10 cellular contexts compared by ENCODE assay signal in the genomic region with DNA sequence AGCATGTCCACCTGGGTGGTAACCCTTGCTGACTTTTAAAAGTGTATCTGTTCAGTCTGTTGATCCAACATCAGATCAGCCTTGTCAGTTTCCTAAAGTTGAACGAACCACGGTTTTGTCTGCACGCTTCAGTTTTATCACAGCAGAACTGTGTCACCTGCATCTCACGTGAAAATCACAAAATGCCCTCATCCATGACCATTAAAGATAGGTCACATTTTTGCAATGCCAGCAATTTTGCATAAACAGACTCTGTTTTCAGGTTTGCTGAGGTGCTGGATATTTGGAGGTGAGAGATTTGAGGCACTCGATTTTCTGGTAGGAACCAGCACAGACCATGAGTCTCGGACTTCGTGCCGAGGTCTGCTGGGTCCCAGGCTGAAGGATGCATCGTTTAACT. TPM values are rescaled to one million over a fixed set of nuclear protein-coding genes. Genes with fewer than 3 reads are reported as not detected.
DNase-seq lines count a peak whose midpoint lies in the region; ATAC-seq and TF ChIP-seq lines count a peak whose summit lies in the region.
"Had no signal": no experiment of that assay in that cellular context is flagged by ENCODE, and none has a peak within 500 bp of the region (broad histone marks: within the 10 kb centered on the region; RNA-seq: fewer than 3 reads in every experiment).

No MANE protein-coding gene starts in this region.

- ATAC-seq in activated naive CD4-positive, alpha-beta T cell treated with anti-CD3 and anti-CD28 coated beads, Interleukin-2, amount 50 U/mL, for 72 hours: no peak
- ATAC-seq in memory B cell (ENCODE audit: low read depth) (peak; percentile 11), HG03432 (IDR thresholded peaks at IDR 0.05; ENCODE audit: unreplicated experiment) (no peak), HG02759 (IDR thresholded peaks at IDR 0.05; ENCODE audit: unreplicated experiment) (no peak)

- peaks cover 0 to 77% (median 63%) of the 10 kb centered on the region in 4 donors for H3K4me1 ChIP-seq in tibial nerve

- H3K9me3 ChIP-seq in tibial nerve: no peaks in the 10 kb centered on the region

- H3K27me3 ChIP-seq in tibial nerve: no peaks in the 10 kb centered on the region

- TF ChIP-seq POLR2A in tibial nerve (IDR thresholded peaks at IDR 0.05): no peak

- H3K27me3 Mint-ChIP-seq in activated naive CD4-positive, alpha-beta T cell treated with anti-CD3 and anti-CD28 coated beads, Interleukin-2, amount 10 ng/mL, durations not matched to agents 7 days and 5 days: peaks cover 64% of the 10 kb centered on the region
- peaks cover 15% of the 10 kb centered on the region for H3K27me3 Mint-ChIP-seq in activated naive CD8-positive, alpha-beta T cell treated with anti-CD3 and anti-CD28 coated beads for 36 hours
- no peaks in the 10 kb centered on the region for H3K27me3 Mint-ChIP-seq in memory B cell

- no peak for TF ChIP-seq EP300 in tibial nerve (IDR thresholded peaks at IDR 0.05)

- CTCF ChIA-PET in activated naive CD4-positive, alpha-beta T cell treated with anti-CD3 and anti-CD28 coated beads, Interleukin-2, amount 10 ng/mL, durations not matched to agents 7 days and 5 days (lab: Charles Lee): no interaction called here

- H3K4me1 Mint-ChIP-seq in activated naive CD4-positive, alpha-beta T cell treated with anti-CD3 and anti-CD28 coated beads, Interleukin-2, amount 10 ng/mL, durations not matched to agents 7 days and 5 days: peaks cover 20% of the 10 kb centered on the region
- peaks cover 28% of the 10 kb centered on the region for H3K4me1 Mint-ChIP-seq in activated naive CD8-positive, alpha-beta T cell treated with anti-CD3 and anti-CD28 coated beads for 36 hours
- H3K4me1 Mint-ChIP-seq in memory B cell: peaks cover 23% of the 10 kb centered on the region

- TF ChIP-seq CTCF in tibial nerve (IDR thresholded peaks at IDR 0.05): no peak

- 73 to 87% methylated on average over 9 of the region's 9 CpGs for WGBS in tibial nerve, 2 donors

- peak overlapping the region in 3 of 4 donors; percentile 11 to 96 (median 79) for H3K4me3 ChIP-seq in tibial nerve

- no peaks in the 10 kb centered on the region for H3K36me3 Mint-ChIP-seq in activated naive CD4-positive, alpha-beta T cell treated with anti-CD3 and anti-CD28 coated beads, Interleukin-2, amount 10 ng/mL, durations not matched to agents 7 days and 5 days
- H3K36me3 Mint-ChIP-seq in activated naive CD4-positive, alpha-beta T cell treated with anti-CD3 and anti-CD28 coated beads, Interleukin-2, amount 50 U/mL, for 72 hours: no peaks in the 10 kb centered on the region
- H3K36me3 Mint-ChIP-seq in activated naive CD8-positive, alpha-beta T cell treated with anti-CD3 and anti-CD28 coated beads for 36 hours: no peaks in the 10 kb centered on the region
- H3K36me3 Mint-ChIP-seq in memory B cell: peaks cover 2% of the 10 kb centered on the region

- peak overlapping the region; percentile 49 for H3K4me3 Mint-ChIP-seq in activated naive CD4-positive, alpha-beta T cell treated with anti-CD3 and anti-CD28 coated beads, Interleukin-2, amount 10 ng/mL, durations not matched to agents 7 days and 5 days
- peak overlapping the region; percentile 7 for H3K4me3 Mint-ChIP-seq in activated naive CD8-positive, alpha-beta T cell treated with anti-CD3 and anti-CD28 coated beads for 36 hours
- H3K4me3 Mint-ChIP-seq in memory B cell: peak overlapping the region; percentile 82

- no peak overlapping the region for H3K27ac Mint-ChIP-seq in activated naive CD4-positive, alpha-beta T cell treated with anti-CD3 and anti-CD28 coated beads, Interleukin-2, amount 10 ng/mL, durations not matched to agents 7 days and 5 days
- H3K27ac Mint-ChIP-seq in activated naive CD4-positive, alpha-beta T cell treated with anti-CD3 and anti-CD28 coated beads, Interleukin-2, amount 50 U/mL, for 72 hours: peak overlapping the region in 1 of 2 donors; percentile 81
- peak overlapping the region; percentile 3 for H3K27ac Mint-ChIP-seq in activated naive CD8-positive, alpha-beta T cell treated with anti-CD3 and anti-CD28 coated beads for 36 hours
- peak overlapping the region; percentile 93 for H3K27ac Mint-ChIP-seq in memory B cell

- DNase-seq in activated naive CD4-positive, alpha-beta T cell treated with anti-CD3 and anti-CD28 coated beads, Interleukin-2, amount 10 ng/mL, durations not matched to agents 7 days and 5 days: no peak
- DNase-seq in activated naive CD4-positive, alpha-beta T cell treated with anti-CD3 and anti-CD28 coated beads, Interleukin-2, amount 50 U/mL, for 72 hours (ENCODE audit: low spot score in 2 of 2): no peak
- DNase-seq in activated naive CD8-positive, alpha-beta T cell treated with anti-CD3 and anti-CD28 coated beads for 36 hours: no peak
- DNase-seq in memory B cell (ENCODE audit: low spot score in 2 of 2) (no peak), tibial nerve (ENCODE audit: low spot score in 2 of 2) (no peak), DMS114 treated with DMSO at 0.1 percent for 48 hours (lab: John Stamatoyannopoulos, UW; ENCODE audit: unreplicated experiment) (no peak)
- DNase-seq: NCI-H146 had no signal

- H3K36me3 ChIP-seq in tibial nerve: peaks cover 0 to 30% (median 0%) of the 10 kb centered on the region in 3 donors

- no peaks in the 10 kb centered on the region for H3K9me3 Mint-ChIP-seq in activated naive CD4-positive, alpha-beta T cell treated with anti-CD3 and anti-CD28 coated beads, Interleukin-2, amount 10 ng/mL, durations not matched to agents 7 days and 5 days
- no peaks in the 10 kb centered on the region for H3K9me3 Mint-ChIP-seq in activated naive CD4-positive, alpha-beta T cell treated with anti-CD3 and anti-CD28 coated beads, Interleukin-2, amount 50 U/mL, for 72 hours
- H3K9me3 Mint-ChIP-seq in activated naive CD8-positive, alpha-beta T cell treated with anti-CD3 and anti-CD28 coated beads for 36 hours: no peaks in the 10 kb centered on the region
- no peaks in the 10 kb centered on the region for H3K9me3 Mint-ChIP-seq in memory B cell

- H3K27ac ChIP-seq in tibial nerve: peak overlapping the region; percentile 91 to 97 (median 95)
- H3K27ac ChIP-seq: C4-2B had no signal

RNA-seq across cellular contexts. Expression of gene METRNL, which starts 3.0 kb away (rescaled TPM):
- 10 to 100 TPM in 1 of 2 donors, 1 to 10 TPM in 1; 9.1 to 32.4 TPM for total RNA-seq in activated naive CD4-positive, alpha-beta T cell treated with anti-CD3 and anti-CD28 coated beads, Interleukin-2, amount 50 U/mL, for 72 hours
- 1 to 10 TPM; 4.7 to 5.9 TPM for total RNA-seq in activated naive CD8-positive, alpha-beta T cell treated with anti-CD3 and anti-CD28 coated beads for 36 hours
- total RNA-seq in tibial nerve: 100 to 1,000 TPM; 112 to 162 (median 147) TPM

Comparison
In these comparisons a context has a peak if more than half of its experiments do, and no peak if none do; other contexts are left out.
1. H3K4me3 Mint-ChIP-seq: peak in every context shown above with its lines; median percentile 82 in memory B cell; 49 in activated naive CD4-positive, alpha-beta T cell treated with anti-CD3 and anti-CD28 coated beads, Interleukin-2, amount 10 ng/mL, durations not matched to agents 7 days and 5 days; 7 in activated naive CD8-positive, alpha-beta T cell treated with anti-CD3 and anti-CD28 coated beads for 36 hours.